16 cellular contexts compared by ENCODE assay signal in genomic region chr11:64093233-64094039, GRCh38. TPM values are rescaled to one million over a fixed set of nuclear protein-coding genes. Genes with fewer than 3 reads are reported as not detected.
DNase-seq lines count a peak whose midpoint lies in the region; ATAC-seq, FAIRE-seq and TF ChIP-seq lines count a peak whose summit lies in the region.
"Had no signal": no experiment of that assay in that cellular context is flagged by ENCODE, and none has a peak within 500 bp of the region (broad histone marks: within the 10 kb centered on the region; RNA-seq: fewer than 3 reads in every experiment).

No MANE protein-coding gene starts in this region.

- no peaks in the 10 kb centered on the region for H3K9me3 ChIP-seq in HepG2 (ENCODE audit: low read length)
- H3K9me3 ChIP-seq: colonic mucosa had no signal

- no peaks in the 10 kb centered on the region for H3K27me3 ChIP-seq in HepG2 (ENCODE audit: control insufficient read depth in 1 of 2, insufficient read depth in 2 of 2, low read length in 2 of 2)
- H3K27me3 ChIP-seq: colonic mucosa had no signal

- in situ Hi-C loops in HepG2 (cut with HindIII; ENCODE audit: extremely low pct_ligation_motif_present, low pct_unique_long_range_greater_than_20kb) = no loop called here
- in situ Hi-C loops in ACHN (cut with HindIII; ENCODE audit: low pct_ligation_motif_present, low pct_unique_long_range_greater_than_20kb, low sequenced_read_pairs) = no loop called here

- BruUV-seq in HepG2 (replicated peaks; lab: Mats Ljungman, UMichigan) = no TSS peak

- CTCF ChIA-PET in HepG2 (lab: Yijun Ruan, JAX; ENCODE audit: low intra/inter-chr PET ratio, low total read pairs) = no interaction called here

- DNase-seq in NCI-H510A treated with DMSO at 0.1 percent for 48 hours (lab: John Stamatoyannopoulos, UW) (peak; percentile 25), NCI-H510A (lab: John Stamatoyannopoulos, UW) (no peak), HepG2 (ENCODE audit: low spot score) (peak; percentile 17), ACHN (no peak), NK-92 (lab: John Stamatoyannopoulos, UW; ENCODE audit: unreplicated experiment) (no peak)
- DNase-seq: activated CD4-positive, alpha-beta T cell treated with anti-CD3 and anti-CD28 coated beads, Interleukin-2, amount 50 U/mL, for 4 hours; activated T-cell treated with anti-CD3 and anti-CD28 coated beads, Interleukin-2, amount 50 U/mL, for 72 hours; amniotic stem cell; colonic mucosa; NCI-H1048; NCI-H748 treated with DMSO at 0.1 percent for 48 hours had no signal

- no peak for TF ChIP-seq POLR2A in HepG2 (IDR thresholded peaks at IDR 0.05; ENCODE audit: insufficient read depth in 1 of 2, low read depth in 2 of 2, low read length in 2 of 2)

- FAIRE-seq in HepG2 (lab: Jason Lieb, UNC) = no peak

- TF ChIP-seq EP300 in HepG2 (IDR thresholded peaks at IDR 0.05; ENCODE audit: low read depth in 2 of 2, low read length in 2 of 2) = no peak
- no peak for TF ChIP-seq EP300 in HepG2 (CRISPR knock-in tag; IDR thresholded peaks at IDR 0.05; ENCODE audit: borderline replicate concordance)

- no peak overlapping the region for H3K9ac ChIP-seq in HepG2 (ENCODE audit: insufficient read depth, low read depth, low read length)

- 51% methylated on average over 10 of the region's 13 CpGs for WGBS in HepG2 (ENCODE audit: low lambda C conversion rate)

- peak overlapping the region; percentile 26 for H3K4me2 ChIP-seq in HepG2 (ENCODE audit: low read depth, low read length)

- no peak overlapping the region for H2AFZ ChIP-seq in HepG2 (ENCODE audit: low read length)

- no peaks in the 10 kb centered on the region for H3K36me3 ChIP-seq in HepG2 (replicated peaks in 1 of 2; ENCODE audit: control insufficient read depth in 1 of 2, insufficient read depth in 2 of 2, low read length in 2 of 2)
- H3K36me3 ChIP-seq: colonic mucosa had no signal

- H3K4me1 ChIP-seq in HepG2 (ENCODE audit: insufficient read depth, low read length) = peaks cover 68% of the 10 kb centered on the region

- POLR2A ChIA-PET in HepG2 (lab: Yijun Ruan, JAX) = interaction anchor here (0.9 kb wide), 1 partner anchor 86 kb away, joined by 3 read pairs; no protein-coding TSS in a partner anchor

- no peak for TF ChIP-seq CTCF in HepG2 (CRISPR knock-in tag; IDR thresholded peaks at IDR 0.05)

- no peak for TF ChIP-seq RAD21 in HepG2 (CRISPR knock-in tag; IDR thresholded peaks at IDR 0.05)

- H4K20me1 ChIP-seq in HepG2 (ENCODE audit: insufficient read depth, low read length) = peaks cover 9% of the 10 kb centered on the region; the same call in 1 of the 2 replicates

- intact Hi-C loops in HepG2 (cut with micrococcal nuclease; ENCODE audit: unreplicated experiment) = no loop called here

- ATAC-seq in SK-N-SH treated with all-trans-retinoic acid at 6 μM for 48 hours (no peak), HepG2 (0 out of 3 replicates have a peak, but pooled peaks have one; percentile 4), HG02571 (IDR thresholded peaks at IDR 0.05; ENCODE audit: unreplicated experiment) (no peak), GM19351 (IDR thresholded peaks at IDR 0.05; ENCODE audit: unreplicated experiment) (no peak)
- ATAC-seq: activated T-cell treated with anti-CD3 and anti-CD28 coated beads, Interleukin-2, amount 50 U/mL, for 72 hours had no signal

- no peak overlapping the region for H3K27ac ChIP-seq in HepG2 (ENCODE audit: extremely low read length, insufficient read depth, low read length)
- H3K27ac ChIP-seq: colonic mucosa had no signal

- no peaks in the 10 kb centered on the region for H3K79me2 ChIP-seq in HepG2 (ENCODE audit: insufficient read depth, low read length)

- H3K4me3 ChIP-seq in HepG2 (replicated peaks in 1 of 3; ENCODE audit: insufficient read depth in 1 of 3, low read depth in 2 of 3, low read length in 3 of 3) = no peak overlapping the region
- H3K4me3 ChIP-seq: colonic mucosa had no signal

TF ChIP-seq in SK-N-SH treated with all-trans-retinoic acid at 6 μM for 48 hours, 23 proteins besides CTCF, POLR2A, EP300 and RAD21:
- TF ChIP-seq ZNF70 (CRISPR knock-in tag; IDR thresholded peaks at IDR 0.05) (peak; percentile 99), ISL1 (CRISPR knock-in tag; IDR thresholded peaks at IDR 0.05) (no peak)

TF ChIP-seq in HepG2, 621 proteins besides CTCF, POLR2A, EP300 and RAD21 (continues in another document):
- TF ChIP-seq RBFOX2 (IDR thresholded peaks at IDR 0.05; ENCODE audit: low read depth, low read length) (no peak), ZNF446 (CRISPR knock-in tag; IDR thresholded peaks at IDR 0.05) (no peak), NR2F6 (IDR thresholded peaks at IDR 0.05) (no peak), NR2F6 (CRISPR knock-in tag; IDR thresholded peaks at IDR 0.05) (no peak), ZFP91 (CRISPR knock-in tag; IDR thresholded peaks at IDR 0.05; ENCODE audit: borderline replicate concordance) (0 out of 2 replicates have a peak, but pooled peaks have one; percentile 14), HCFC1 (IDR thresholded peaks at IDR 0.05; ENCODE audit: low read depth, low read length) (no peak), CHD4 (IDR thresholded peaks at IDR 0.05; ENCODE audit: borderline replicate concordance, low read length) (0 out of 2 replicates have a peak, but pooled peaks have one; percentile 38), RBM22 (optimal IDR thresholded peaks at IDR 0.05; ENCODE audit: low read length) (peak; percentile 47), MEIS1 (CRISPR knock-in tag; IDR thresholded peaks at IDR 0.05; ENCODE audit: borderline replicate concordance) (no peak), ZNF672 (CRISPR knock-in tag; IDR thresholded peaks at IDR 0.05) (no peak), PCBP1 (IDR thresholded peaks at IDR 0.05; ENCODE audit: borderline replicate concordance, low read depth, low read length) (no peak), RXRA (CRISPR knock-in tag; IDR thresholded peaks at IDR 0.05) (0 out of 2 replicates have a peak, but pooled peaks have one; percentile 29), KLF12 (CRISPR knock-in tag; IDR thresholded peaks at IDR 0.05; ENCODE audit: borderline replicate concordance) (no peak), ZNF576 (CRISPR knock-in tag; IDR thresholded peaks at IDR 0.05) (no peak), ZMYM3 (CRISPR knock-in tag; IDR thresholded peaks at IDR 0.05) (peak; percentile 83), ZNF121 (CRISPR knock-in tag; IDR thresholded peaks at IDR 0.05) (0 out of 2 replicates have a peak, but pooled peaks have one; percentile 12), FUBP1 (CRISPR knock-in tag; IDR thresholded peaks at IDR 0.05; ENCODE audit: borderline replicate concordance) (no peak)

RNA-seq across cellular contexts. Expression of gene FLRT1, which starts 57.7 kb away (rescaled TPM):
- 0.02 TPM in 1 of 2 replicates, not detected in the other for total RNA-seq in HepG2 (2016; rRNA removed; fragmentation: Illumina TruSeq; extraction: Trizol)
- total RNA-seq in HepG2 (2016; cell fraction: cytosol; rRNA removed; fragmentation: Illumina TruSeq; extraction: Trizol; ENCODE audit: low read depth) = not detected in 2 replicates
- not detected in 2 replicates for total RNA-seq in HepG2 (2016; cell fraction: insoluble cytoplasmic fraction; rRNA removed; fragmentation: Illumina TruSeq; extraction: Trizol)
- not detected in 2 replicates for total RNA-seq in HepG2 (2016; cell fraction: membrane; rRNA removed; fragmentation: Illumina TruSeq; extraction: Trizol)
- 0.09 TPM in 1 of 2 replicates, not detected in the other for total RNA-seq in HepG2 (2016; cell fraction: nucleus; rRNA removed; fragmentation: Illumina TruSeq; extraction: Trizol)
- 0.08 TPM in 2 replicates for polyA plus RNA-seq in HepG2 (2011; rRNA removed)
- polyA plus RNA-seq in HepG2 (2011; cell fraction: cytosol; rRNA removed) = 0.03 TPM in 2 replicates
- 0.06 and 0.10 TPM in 2 replicates for polyA plus RNA-seq in HepG2 (2011; cell fraction: nucleus; rRNA removed)
- polyA plus RNA-seq in HepG2 (2012) = 0.28 and 0.32 TPM in 2 replicates
- not detected in 2 replicates for polyA plus RNA-seq in HepG2 (2016; cell fraction: cytosol; fragmentation: Illumina TruSeq; extraction: Trizol; ENCODE audit: low read depth)
- polyA plus RNA-seq in HepG2 (2016; cell fraction: insoluble cytoplasmic fraction; fragmentation: Illumina TruSeq; extraction: Trizol; ENCODE audit: low read depth) = 0.10 TPM in 1 of 2 replicates, not detected in the other
- not detected in 2 replicates for polyA plus RNA-seq in HepG2 (2016; cell fraction: membrane; fragmentation: Illumina TruSeq; extraction: Trizol; ENCODE audit: low read depth)
- polyA plus RNA-seq in HepG2 (2016; cell fraction: nucleus; fragmentation: Illumina TruSeq; extraction: Trizol; ENCODE audit: insufficient read depth, low read depth) = not detected in 2 replicates
- polyA minus RNA-seq in HepG2 (2011; rRNA and poly(A)+ RNA removed; ENCODE audit: low replicate concordance) = 0.07 and 0.22 TPM in 2 replicates
- 0.18 and 0.20 TPM in 2 replicates for polyA minus RNA-seq in HepG2 (2011; cell fraction: cytosol; rRNA and poly(A)+ RNA removed)
- 0.39 TPM in 1 of 2 replicates, not detected in the other for polyA minus RNA-seq in HepG2 (2011; cell fraction: nucleus; rRNA and poly(A)+ RNA removed)
- total RNA-seq: A172, epithelial cell of proximal tubule had no signal

Comparison
In these comparisons a context has a peak if more than half of its experiments do, and no peak if none do; other contexts are left out.
1. DNase-seq: peak in NCI-H510A treated with DMSO at 0.1 percent for 48 hours (single experiment) and HepG2 (single experiment); none in NCI-H510A (single experiment), ACHN (single experiment) and NK-92 (single experiment).